Comparison of ENCODE assay signal across 8 cellular contexts in genomic region chr20:35172434-35172806, GRCh38. TPM values are rescaled to one million over a fixed set of nuclear protein-coding genes. Genes with fewer than 3 reads are reported as not detected.
DNase-seq lines count a peak whose midpoint lies in the region; ATAC-seq and TF ChIP-seq lines count a peak whose summit lies in the region.

No MANE protein-coding gene starts in this region.

- H3K27me3 Mint-ChIP-seq in activated CD4-positive, alpha-beta memory T cell treated with anti-CD3 and anti-CD28 coated beads, Interleukin-2, amount 10 ng/mL, durations not matched to agents 7 days and 5 days, result no peaks in the 10 kb centered on the region
- no peaks in the 10 kb centered on the region for H3K27me3 Mint-ChIP-seq in activated CD4-positive, alpha-beta memory T cell treated with anti-CD3 and anti-CD28 coated beads for 36 hours

- no peak for DNase-seq in activated CD4-positive, alpha-beta memory T cell treated with anti-CD3 and anti-CD28 coated beads, Interleukin-2, amount 10 ng/mL, durations not matched to agents 7 days and 5 days
- DNase-seq in activated CD4-positive, alpha-beta memory T cell treated with anti-CD3 and anti-CD28 coated beads for 36 hours, result no peak
- no peak for DNase-seq in astrocyte of the cerebellum (ENCODE audit: low read depth)
- DNase-seq in left lung, result no peak
- no peak for DNase-seq in suprapubic skin (ENCODE audit: low spot score in 2 of 2)
- no peak for DNase-seq in left lobe of liver (ENCODE audit: low spot score)
- no peak for DNase-seq in COR-L47 (lab: John Stamatoyannopoulos, UW)
- no peak for DNase-seq in NCI-H82 (lab: John Stamatoyannopoulos, UW)

- TF ChIP-seq EP300 in suprapubic skin (IDR thresholded peaks at IDR 0.05), result no peak

- H3K4me1 Mint-ChIP-seq in activated CD4-positive, alpha-beta memory T cell treated with anti-CD3 and anti-CD28 coated beads, Interleukin-2, amount 10 ng/mL, durations not matched to agents 7 days and 5 days, result peaks cover 13% of the 10 kb centered on the region
- peaks cover 13% of the 10 kb centered on the region for H3K4me1 Mint-ChIP-seq in activated CD4-positive, alpha-beta memory T cell treated with anti-CD3 and anti-CD28 coated beads for 36 hours (ENCODE audit: low read depth)

- TF ChIP-seq CTCF in astrocyte of the cerebellum (IDR thresholded peaks at IDR 0.05; ENCODE audit: low read depth, low read length, missing control alignments) (no peak), left lung (IDR thresholded peaks at IDR 0.05) (no peak), suprapubic skin (IDR thresholded peaks at IDR 0.05) (no peak)

- H3K4me3 ChIP-seq in astrocyte of the cerebellum (ENCODE audit: low read depth, low read length) (peak overlapping the region; percentile 38), left lung (peak overlapping the region; percentile 7 to 37), suprapubic skin (peak overlapping the region; percentile 44)

- H3K36me3 ChIP-seq in left lung (no peaks in the 10 kb centered on the region), suprapubic skin (peaks cover 4% of the 10 kb centered on the region)

- H3K9me3 Mint-ChIP-seq in activated CD4-positive, alpha-beta memory T cell treated with anti-CD3 and anti-CD28 coated beads, Interleukin-2, amount 10 ng/mL, durations not matched to agents 7 days and 5 days, result no peaks in the 10 kb centered on the region
- no peaks in the 10 kb centered on the region for H3K9me3 Mint-ChIP-seq in activated CD4-positive, alpha-beta memory T cell treated with anti-CD3 and anti-CD28 coated beads for 36 hours

- H3K36me3 Mint-ChIP-seq in activated CD4-positive, alpha-beta memory T cell treated with anti-CD3 and anti-CD28 coated beads, Interleukin-2, amount 10 ng/mL, durations not matched to agents 7 days and 5 days (ENCODE audit: low read depth), result no peaks in the 10 kb centered on the region
- H3K36me3 Mint-ChIP-seq in activated CD4-positive, alpha-beta memory T cell treated with anti-CD3 and anti-CD28 coated beads for 36 hours, result no peaks in the 10 kb centered on the region

- H3K4me3 Mint-ChIP-seq in activated CD4-positive, alpha-beta memory T cell treated with anti-CD3 and anti-CD28 coated beads, Interleukin-2, amount 10 ng/mL, durations not matched to agents 7 days and 5 days, result peak overlapping the region; percentile 48
- no peak overlapping the region for H3K4me3 Mint-ChIP-seq in activated CD4-positive, alpha-beta memory T cell treated with anti-CD3 and anti-CD28 coated beads for 36 hours

- H3K27ac ChIP-seq in left lung (peak overlapping the region; percentile 39 to 64), suprapubic skin (peak overlapping the region; percentile 56)

- H3K9me3 ChIP-seq in left lung (no peaks in the 10 kb centered on the region), suprapubic skin (no peaks in the 10 kb centered on the region)

- in situ Hi-C loops in astrocyte of the cerebellum (cut with HindIII; ENCODE audit: low sequenced_read_pairs), result no loop called here

- ATAC-seq in left lung, result no peak
- ATAC-seq in left lobe of liver, result no peak

- intact Hi-C loops in activated CD4-positive, alpha-beta memory T cell treated with anti-CD3 and anti-CD28 coated beads for 36 hours (cut with micrococcal nuclease), result no loop called here
- intact Hi-C loops in left lung (cut with DNase I), result no loop called here

- POLR2A ChIA-PET in activated CD4-positive, alpha-beta memory T cell treated with anti-CD3 and anti-CD28 coated beads, Interleukin-2, amount 10 ng/mL, durations not matched to agents 7 days and 5 days (lab: Charles Lee), result no interaction called here
- POLR2A ChIA-PET in activated CD4-positive, alpha-beta memory T cell treated with anti-CD3 and anti-CD28 coated beads for 36 hours (lab: Charles Lee), result no interaction called here

- H3K27ac Mint-ChIP-seq in activated CD4-positive, alpha-beta memory T cell treated with anti-CD3 and anti-CD28 coated beads, Interleukin-2, amount 10 ng/mL, durations not matched to agents 7 days and 5 days, result no peak overlapping the region
- no peak overlapping the region for H3K27ac Mint-ChIP-seq in activated CD4-positive, alpha-beta memory T cell treated with anti-CD3 and anti-CD28 coated beads for 36 hours

- WGBS in suprapubic skin, result 68% methylated on average over 3 of the region's 3 CpGs

- H3K27me3 ChIP-seq in left lung, result no peaks in the 10 kb centered on the region
- H3K27me3 ChIP-seq in suprapubic skin, result no peaks in the 10 kb centered on the region

- peaks cover 0 to 16% of the 10 kb centered on the region in 2 donors for H3K4me1 ChIP-seq in left lung
- peaks cover 29% of the 10 kb centered on the region for H3K4me1 ChIP-seq in suprapubic skin

- CTCF ChIA-PET in activated CD4-positive, alpha-beta memory T cell treated with anti-CD3 and anti-CD28 coated beads, Interleukin-2, amount 10 ng/mL, durations not matched to agents 7 days and 5 days (lab: Charles Lee), result no interaction called here
- CTCF ChIA-PET in activated CD4-positive, alpha-beta memory T cell treated with anti-CD3 and anti-CD28 coated beads for 36 hours (lab: Charles Lee), result interaction anchor here (1.3 kb wide), 1 partner anchor 76 kb away, joined by 3 read pairs; no protein-coding TSS in a partner anchor

- TF ChIP-seq POLR2A in suprapubic skin (IDR thresholded peaks at IDR 0.05), result no peak

RNA-seq across cellular contexts. Expression of gene PROCR, which starts 0.5 kb away (rescaled TPM):
- under 1 TPM; 0.88 to 0.95 TPM for total RNA-seq in activated CD4-positive, alpha-beta memory T cell treated with anti-CD3 and anti-CD28 coated beads, Interleukin-2, amount 10 ng/mL, durations not matched to agents 7 days and 5 days
- total RNA-seq in activated CD4-positive, alpha-beta memory T cell treated with anti-CD3 and anti-CD28 coated beads for 36 hours, result 1 to 10 TPM; 1.0 to 1.1 TPM
- total RNA-seq in left lung, result 10 to 100 TPM; 21.7 to 25.6 TPM
- 10 to 100 TPM; 16.4 to 26.6 (median 23.4) TPM for total RNA-seq in suprapubic skin
- 1.5 TPM for total RNA-seq in left lobe of liver

RNA-seq across cellular contexts. Expression of gene EDEM2, which starts 25.3 kb away (rescaled TPM):
- total RNA-seq in activated CD4-positive, alpha-beta memory T cell treated with anti-CD3 and anti-CD28 coated beads, Interleukin-2, amount 10 ng/mL, durations not matched to agents 7 days and 5 days, result 10 to 100 TPM; 29.7 to 30.5 TPM
- 10 to 100 TPM; 17.3 to 19.9 TPM for total RNA-seq in activated CD4-positive, alpha-beta memory T cell treated with anti-CD3 and anti-CD28 coated beads for 36 hours
- total RNA-seq in left lung, result 10 to 100 TPM; 46.8 to 48.7 TPM
- 10 to 100 TPM; 11.8 to 18.0 (median 13.2) TPM for total RNA-seq in suprapubic skin
- 26.0 TPM for total RNA-seq in left lobe of liver

RNA-seq across cellular contexts. Expression of gene MMP24, which starts 54.1 kb away (rescaled TPM):
- not detected for total RNA-seq in activated CD4-positive, alpha-beta memory T cell treated with anti-CD3 and anti-CD28 coated beads, Interleukin-2, amount 10 ng/mL, durations not matched to agents 7 days and 5 days
- not detected for total RNA-seq in activated CD4-positive, alpha-beta memory T cell treated with anti-CD3 and anti-CD28 coated beads for 36 hours
- total RNA-seq in left lung (10 to 100 TPM in 1 of 2 donors, 1 to 10 TPM in 1; 7.3 to 24.9 TPM), suprapubic skin (under 1 TPM in 3 of 4 donors, not detected in 1; 0.16 to 0.47 (median 0.44) TPM), left lobe of liver (0.43 TPM)
